ENCODE assay signal across 8 cellular contexts in the genomic region with DNA sequence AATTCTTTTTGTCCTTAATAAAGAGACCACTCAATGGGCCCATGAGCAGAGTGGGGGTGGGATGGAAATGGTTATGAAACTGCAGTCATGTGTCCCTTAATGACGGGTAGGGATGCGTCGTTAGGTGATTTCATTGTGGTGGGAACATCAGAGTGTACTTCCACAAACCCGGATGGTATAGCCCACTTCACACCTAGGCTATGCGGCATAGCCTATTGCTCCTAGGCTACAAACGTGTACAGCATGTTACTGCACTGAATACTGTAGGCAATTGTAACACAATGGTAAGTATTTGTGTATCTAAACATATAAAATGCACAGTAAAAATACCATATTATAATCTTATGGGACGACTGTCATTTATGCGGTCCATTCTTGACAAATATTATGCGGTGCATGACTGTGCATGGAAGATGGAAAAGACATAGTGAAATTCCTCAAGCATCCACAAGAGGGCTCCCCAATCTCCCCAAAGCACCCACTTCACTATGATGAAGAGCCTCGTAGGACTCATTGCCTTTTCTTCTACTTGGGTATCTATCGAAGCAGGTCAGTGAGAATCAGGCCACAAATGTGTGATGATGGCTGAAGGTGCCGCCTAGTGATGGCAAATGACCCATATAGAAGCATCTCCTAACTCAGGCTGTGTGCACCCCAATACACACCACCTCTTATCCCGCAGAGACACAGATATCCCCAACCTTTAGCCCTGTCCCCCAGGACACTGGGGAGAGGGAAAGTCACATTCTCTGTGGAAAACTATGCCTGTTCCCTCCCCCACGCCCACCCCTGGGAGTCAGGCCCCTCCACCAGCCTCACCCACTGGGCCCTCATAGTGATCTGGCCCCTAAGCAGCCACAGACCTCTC. TPM values are rescaled to one million over a fixed set of nuclear protein-coding genes. Genes with fewer than 3 reads are reported as not detected.
A peak's percentile ranks its signal among the peaks of the same experiment; 100 is the strongest.
DNase-seq lines count a peak whose midpoint lies in the region; ATAC-seq, FAIRE-seq and TF ChIP-seq lines count a peak whose summit lies in the region.

No MANE protein-coding gene starts in this region.

- H3K9me3 ChIP-seq in HepG2 (ENCODE audit: low read length) (no peaks in the 10 kb centered on the region), upper lobe of right lung (no peaks in the 10 kb centered on the region)

- H3K4me1 ChIP-seq in KMS-11 (ENCODE audit: low read depth, poor library complexity, severe bottlenecking) (no peaks in the 10 kb centered on the region), HepG2 (ENCODE audit: insufficient read depth, low read length) (no peaks in the 10 kb centered on the region), upper lobe of right lung (no peaks in the 10 kb centered on the region)

- peak; percentile 51; the same call in 1 of the 2 replicates for TF ChIP-seq RAD21 in HepG2 (CRISPR knock-in tag; IDR thresholded peaks at IDR 0.05)

- intact Hi-C loops in HepG2 (cut with micrococcal nuclease; ENCODE audit: unreplicated experiment) (loop anchor here (1.0 kb wide), 3 partner anchors 26 to 242 kb away; no protein-coding TSS in a partner anchor), upper lobe of right lung (cut with DNase I) (no loop called here)

- H3K27me3 ChIP-seq in KMS-11 (ENCODE audit: insufficient read depth, low read depth) (peaks cover 18% of the 10 kb centered on the region), HepG2 (ENCODE audit: control insufficient read depth in 1 of 2, insufficient read depth in 2 of 2, low read length in 2 of 2) (peaks cover 4 to 47% of the 10 kb centered on the region in 2 experiments; a peak in 3 of 5 replicates), upper lobe of right lung (peaks cover 60% of the 10 kb centered on the region)

- FAIRE-seq in HepG2 (lab: Jason Lieb, UNC), result peak; percentile 97

- H4K20me1 ChIP-seq in KMS-11 (ENCODE audit: insufficient read depth), result no peaks in the 10 kb centered on the region
- peaks cover 4% of the 10 kb centered on the region; the same call in 1 of the 2 replicates for H4K20me1 ChIP-seq in HepG2 (ENCODE audit: insufficient read depth, low read length)

- no peak overlapping the region for H3K4me2 ChIP-seq in KMS-11
- no peak overlapping the region for H3K4me2 ChIP-seq in HepG2 (ENCODE audit: low read depth, low read length)

- WGBS in HepG2 (ENCODE audit: low lambda C conversion rate), result 17% methylated on average over 14 of the region's 14 CpGs

- POLR2A ChIA-PET in HepG2 (lab: Yijun Ruan, JAX), result no interaction called here

- TF ChIP-seq POLR2A in HepG2 (IDR thresholded peaks at IDR 0.05; ENCODE audit: insufficient read depth in 1 of 2, low read depth in 2 of 2, low read length in 2 of 2), result no peak

- H3K79me2 ChIP-seq in KMS-11 (ENCODE audit: insufficient read depth, low read depth), result no peaks in the 10 kb centered on the region
- H3K79me2 ChIP-seq in HepG2 (ENCODE audit: insufficient read depth, low read length), result no peaks in the 10 kb centered on the region

- H2AFZ ChIP-seq in KMS-11 (ENCODE audit: low read depth) (no peak overlapping the region), HepG2 (ENCODE audit: low read length) (no peak overlapping the region)

- no peaks in the 10 kb centered on the region for H3K36me3 ChIP-seq in KMS-11 (ENCODE audit: insufficient read depth)
- H3K36me3 ChIP-seq in HepG2 (replicated peaks in 1 of 2; ENCODE audit: control insufficient read depth in 1 of 2, insufficient read depth in 2 of 2, low read length in 2 of 2), result no peaks in the 10 kb centered on the region
- no peaks in the 10 kb centered on the region for H3K36me3 ChIP-seq in upper lobe of right lung

- TF ChIP-seq EP300 in HepG2 (IDR thresholded peaks at IDR 0.05; ENCODE audit: low read depth in 2 of 2, low read length in 2 of 2), result no peak
- no peak for TF ChIP-seq EP300 in HepG2 (CRISPR knock-in tag; IDR thresholded peaks at IDR 0.05; ENCODE audit: borderline replicate concordance)

- ATAC-seq in HepG2 (peak; percentile 86), upper lobe of right lung (peak; percentile 82), HG03108 (IDR thresholded peaks at IDR 0.05; ENCODE audit: unreplicated experiment) (no peak)

- no peak overlapping the region for H3K9ac ChIP-seq in KMS-11
- no peak overlapping the region for H3K9ac ChIP-seq in HepG2 (ENCODE audit: insufficient read depth, low read depth, low read length)

- BruUV-seq in HepG2 (replicated peaks; lab: Mats Ljungman, UMichigan), result no TSS peak

- H3K4me3 ChIP-seq in KMS-11 (IDR thresholded peaks at IDR 0.05; ENCODE audit: insufficient read depth, low read depth, low read length) (no peak overlapping the region), HepG2 (replicated peaks in 1 of 3; ENCODE audit: insufficient read depth in 1 of 3, low read depth in 2 of 3, low read length in 3 of 3) (no peak overlapping the region), upper lobe of right lung (no peak overlapping the region)

- in situ Hi-C loops in T47D (cut with HindIII; ENCODE audit: low pct_unique_long_range_greater_than_20kb, low sequenced_read_pairs), result no loop called here
- in situ Hi-C loops in HepG2 (cut with HindIII; ENCODE audit: extremely low pct_ligation_motif_present, low pct_unique_long_range_greater_than_20kb), result no loop called here

- TF ChIP-seq CTCF in KMS-11 (conservative IDR thresholded peaks at IDR 0.05; ENCODE audit: low read depth, low read length), result peak; percentile 85
- TF ChIP-seq CTCF in HepG2 (CRISPR knock-in tag; IDR thresholded peaks at IDR 0.05), result peak; percentile 76
- TF ChIP-seq CTCF in upper lobe of right lung (IDR thresholded peaks at IDR 0.05), result peak; percentile 76

- peak; percentile 38 to 74 (median 49) for DNase-seq in NCI-H1417 (lab: John Stamatoyannopoulos, UW)
- no peak for DNase-seq in NCI-H1417 treated with DMSO at 0.1 percent for 48 hours (lab: John Stamatoyannopoulos, UW)
- DNase-seq in SHP77 (lab: John Stamatoyannopoulos, UW), result peak; percentile 40
- DNase-seq in T47D (ENCODE audit: low read depth in 1 of 2, low spot score in 1 of 2), result peak; percentile 61 to 72
- peak; percentile 47 for DNase-seq in HepG2 (ENCODE audit: low spot score)
- no peak for DNase-seq in upper lobe of right lung

- H3K27ac ChIP-seq in KMS-11 (no peak overlapping the region), HepG2 (ENCODE audit: extremely low read length, insufficient read depth, low read length) (no peak overlapping the region), upper lobe of right lung (no peak overlapping the region)

- CTCF ChIA-PET in HepG2 (lab: Yijun Ruan, JAX; ENCODE audit: low intra/inter-chr PET ratio, low total read pairs), result interaction anchor here (0.7 to 1.7 kb wide), 5 partner anchors 13 to 242 kb away, joined by 3 to 15 read pairs (median 7); partner anchors contain the start of gene OSBPL7

RNA-seq across cellular contexts. Expression of gene TBX21, which starts 43.5 kb away (rescaled TPM):
- total RNA-seq in HepG2 (2016; rRNA removed; fragmentation: Illumina TruSeq; extraction: Trizol), result not detected in 2 replicates
- not detected in 2 replicates for total RNA-seq in HepG2 (2016; cell fraction: cytosol; rRNA removed; fragmentation: Illumina TruSeq; extraction: Trizol; ENCODE audit: low read depth)
- total RNA-seq in HepG2 (2016; cell fraction: insoluble cytoplasmic fraction; rRNA removed; fragmentation: Illumina TruSeq; extraction: Trizol), result not detected in 2 replicates
- not detected in 2 replicates for total RNA-seq in HepG2 (2016; cell fraction: membrane; rRNA removed; fragmentation: Illumina TruSeq; extraction: Trizol)
- not detected in 2 replicates for total RNA-seq in HepG2 (2016; cell fraction: nucleus; rRNA removed; fragmentation: Illumina TruSeq; extraction: Trizol)
- polyA plus RNA-seq in HepG2 (2011; rRNA removed), result not detected in 2 replicates
- not detected in 2 replicates for polyA plus RNA-seq in HepG2 (2011; cell fraction: cytosol; rRNA removed)
- 0.08 TPM in 1 of 2 replicates, not detected in the other for polyA plus RNA-seq in HepG2 (2011; cell fraction: nucleus; rRNA removed)
- not detected in 2 replicates for polyA plus RNA-seq in HepG2 (2012)
- polyA plus RNA-seq in HepG2 (2016; cell fraction: cytosol; fragmentation: Illumina TruSeq; extraction: Trizol; ENCODE audit: low read depth), result not detected in 2 replicates
- not detected in 2 replicates for polyA plus RNA-seq in HepG2 (2016; cell fraction: insoluble cytoplasmic fraction; fragmentation: Illumina TruSeq; extraction: Trizol; ENCODE audit: low read depth)
- polyA plus RNA-seq in HepG2 (2016; cell fraction: membrane; fragmentation: Illumina TruSeq; extraction: Trizol; ENCODE audit: low read depth), result not detected in 2 replicates
- not detected in 2 replicates for polyA plus RNA-seq in HepG2 (2016; cell fraction: nucleus; fragmentation: Illumina TruSeq; extraction: Trizol; ENCODE audit: insufficient read depth, low read depth)
- not detected in 2 replicates for polyA minus RNA-seq in HepG2 (2011; rRNA and poly(A)+ RNA removed; ENCODE audit: low replicate concordance)
- not detected in 2 replicates for polyA minus RNA-seq in HepG2 (2011; cell fraction: cytosol; rRNA and poly(A)+ RNA removed)
- not detected in 2 replicates for polyA minus RNA-seq in HepG2 (2011; cell fraction: nucleus; rRNA and poly(A)+ RNA removed)
- total RNA-seq in upper lobe of right lung, result 3.9 TPM

RNA-seq across cellular contexts. Expression of gene OSBPL7, which starts 45.0 kb away (rescaled TPM):
- total RNA-seq in HepG2 (2016; rRNA removed; fragmentation: Illumina TruSeq; extraction: Trizol) (1.0 and 4.7 TPM in 2 replicates), upper lobe of right lung (14.4 TPM)
- total RNA-seq in HepG2 (2016; cell fraction: cytosol; rRNA removed; fragmentation: Illumina TruSeq; extraction: Trizol; ENCODE audit: low read depth), result 4.5 and 4.7 TPM in 2 replicates
- total RNA-seq in HepG2 (2016; cell fraction: insoluble cytoplasmic fraction; rRNA removed; fragmentation: Illumina TruSeq; extraction: Trizol), result 1.3 and 5.6 TPM in 2 replicates
- 1.4 and 1.5 TPM in 2 replicates for total RNA-seq in HepG2 (2016; cell fraction: membrane; rRNA removed; fragmentation: Illumina TruSeq; extraction: Trizol)
- 6.6 and 9.7 TPM in 2 replicates for total RNA-seq in HepG2 (2016; cell fraction: nucleus; rRNA removed; fragmentation: Illumina TruSeq; extraction: Trizol)
- 6.6 and 8.3 TPM in 2 replicates for polyA plus RNA-seq in HepG2 (2011; rRNA removed)
- polyA plus RNA-seq in HepG2 (2011; cell fraction: cytosol; rRNA removed), result 0.99 and 1.7 TPM in 2 replicates
- polyA plus RNA-seq in HepG2 (2011; cell fraction: nucleus; rRNA removed), result 86.7 and 120 TPM in 2 replicates
- polyA plus RNA-seq in HepG2 (2012), result 4.1 and 5.4 TPM in 2 replicates
- polyA plus RNA-seq in HepG2 (2016; cell fraction: cytosol; fragmentation: Illumina TruSeq; extraction: Trizol; ENCODE audit: low read depth), result 0.20 and 0.32 TPM in 2 replicates
- polyA plus RNA-seq in HepG2 (2016; cell fraction: insoluble cytoplasmic fraction; fragmentation: Illumina TruSeq; extraction: Trizol; ENCODE audit: low read depth), result 0.56 and 1.2 TPM in 2 replicates
- polyA plus RNA-seq in HepG2 (2016; cell fraction: membrane; fragmentation: Illumina TruSeq; extraction: Trizol; ENCODE audit: low read depth), result 0.27 and 0.42 TPM in 2 replicates
- polyA plus RNA-seq in HepG2 (2016; cell fraction: nucleus; fragmentation: Illumina TruSeq; extraction: Trizol; ENCODE audit: insufficient read depth, low read depth), result 20.6 and 21.2 TPM in 2 replicates
- 7.4 and 11.6 TPM in 2 replicates for polyA minus RNA-seq in HepG2 (2011; rRNA and poly(A)+ RNA removed; ENCODE audit: low replicate concordance)
- polyA minus RNA-seq in HepG2 (2011; cell fraction: cytosol; rRNA and poly(A)+ RNA removed), result 1.6 TPM in 2 replicates
- 16.1 and 23.1 TPM in 2 replicates for polyA minus RNA-seq in HepG2 (2011; cell fraction: nucleus; rRNA and poly(A)+ RNA removed)

RNA-seq across cellular contexts. Expression of gene MRPL10, which starts 54.8 kb away (rescaled TPM):
- total RNA-seq in HepG2 (2016; rRNA removed; fragmentation: Illumina TruSeq; extraction: Trizol), result 56.7 and 59.7 TPM in 2 replicates
- total RNA-seq in HepG2 (2016; cell fraction: cytosol; rRNA removed; fragmentation: Illumina TruSeq; extraction: Trizol; ENCODE audit: low read depth), result 23.2 and 23.8 TPM in 2 replicates
- total RNA-seq in HepG2 (2016; cell fraction: insoluble cytoplasmic fraction; rRNA removed; fragmentation: Illumina TruSeq; extraction: Trizol), result 54.4 and 59.8 TPM in 2 replicates
- total RNA-seq in HepG2 (2016; cell fraction: membrane; rRNA removed; fragmentation: Illumina TruSeq; extraction: Trizol), result 57.6 and 61.5 TPM in 2 replicates
- 27.0 and 27.8 TPM in 2 replicates for total RNA-seq in HepG2 (2016; cell fraction: nucleus; rRNA removed; fragmentation: Illumina TruSeq; extraction: Trizol)
- 149 and 157 TPM in 2 replicates for polyA plus RNA-seq in HepG2 (2011; rRNA removed)
- polyA plus RNA-seq in HepG2 (2011; cell fraction: cytosol; rRNA removed), result 163 and 193 TPM in 2 replicates
- polyA plus RNA-seq in HepG2 (2011; cell fraction: nucleus; rRNA removed), result 84.2 and 97.9 TPM in 2 replicates
- polyA plus RNA-seq in HepG2 (2012), result 98.1 and 124 TPM in 2 replicates
- 32.0 and 36.2 TPM in 2 replicates for polyA plus RNA-seq in HepG2 (2016; cell fraction: cytosol; fragmentation: Illumina TruSeq; extraction: Trizol; ENCODE audit: low read depth)
- polyA plus RNA-seq in HepG2 (2016; cell fraction: insoluble cytoplasmic fraction; fragmentation: Illumina TruSeq; extraction: Trizol; ENCODE audit: low read depth), result 90.1 and 104 TPM in 2 replicates
- polyA plus RNA-seq in HepG2 (2016; cell fraction: membrane; fragmentation: Illumina TruSeq; extraction: Trizol; ENCODE audit: low read depth), result 63.3 and 69.4 TPM in 2 replicates
- polyA plus RNA-seq in HepG2 (2016; cell fraction: nucleus; fragmentation: Illumina TruSeq; extraction: Trizol; ENCODE audit: insufficient read depth, low read depth), result 52.7 and 55.5 TPM in 2 replicates
- 135 and 309 TPM in 2 replicates for polyA minus RNA-seq in HepG2 (2011; rRNA and poly(A)+ RNA removed; ENCODE audit: low replicate concordance)
- 101 and 106 TPM in 2 replicates for polyA minus RNA-seq in HepG2 (2011; cell fraction: cytosol; rRNA and poly(A)+ RNA removed)
- polyA minus RNA-seq in HepG2 (2011; cell fraction: nucleus; rRNA and poly(A)+ RNA removed), result 28.0 and 36.1 TPM in 2 replicates
- total RNA-seq in upper lobe of right lung, result 29.2 TPM

RNA-seq across cellular contexts. Expression of gene LRRC46, which starts 54.9 kb away (rescaled TPM):
- total RNA-seq in HepG2 (2016; rRNA removed; fragmentation: Illumina TruSeq; extraction: Trizol) (0.09 and 0.13 TPM in 2 replicates), upper lobe of right lung (1.1 TPM)
- 0.26 TPM in 1 of 2 replicates, not detected in the other for total RNA-seq in HepG2 (2016; cell fraction: cytosol; rRNA removed; fragmentation: Illumina TruSeq; extraction: Trizol; ENCODE audit: low read depth)
- 0.15 and 0.22 TPM in 2 replicates for total RNA-seq in HepG2 (2016; cell fraction: insoluble cytoplasmic fraction; rRNA removed; fragmentation: Illumina TruSeq; extraction: Trizol)
- total RNA-seq in HepG2 (2016; cell fraction: membrane; rRNA removed; fragmentation: Illumina TruSeq; extraction: Trizol), result 0.14 TPM in 1 of 2 replicates, not detected in the other
- 0.43 TPM in 1 of 2 replicates, not detected in the other for total RNA-seq in HepG2 (2016; cell fraction: nucleus; rRNA removed; fragmentation: Illumina TruSeq; extraction: Trizol)
- 0.09 and 0.16 TPM in 2 replicates for polyA plus RNA-seq in HepG2 (2011; rRNA removed)
- 0.15 and 0.18 TPM in 2 replicates for polyA plus RNA-seq in HepG2 (2011; cell fraction: cytosol; rRNA removed)
- polyA plus RNA-seq in HepG2 (2011; cell fraction: nucleus; rRNA removed), result 0.19 and 0.42 TPM in 2 replicates
- 0.70 and 0.75 TPM in 2 replicates for polyA plus RNA-seq in HepG2 (2012)
- 0.11 and 0.22 TPM in 2 replicates for polyA plus RNA-seq in HepG2 (2016; cell fraction: cytosol; fragmentation: Illumina TruSeq; extraction: Trizol; ENCODE audit: low read depth)
- polyA plus RNA-seq in HepG2 (2016; cell fraction: insoluble cytoplasmic fraction; fragmentation: Illumina TruSeq; extraction: Trizol; ENCODE audit: low read depth), result 0.35 and 0.46 TPM in 2 replicates
- polyA plus RNA-seq in HepG2 (2016; cell fraction: membrane; fragmentation: Illumina TruSeq; extraction: Trizol; ENCODE audit: low read depth), result 0.23 TPM in 2 replicates
- 0.43 and 0.74 TPM in 2 replicates for polyA plus RNA-seq in HepG2 (2016; cell fraction: nucleus; fragmentation: Illumina TruSeq; extraction: Trizol; ENCODE audit: insufficient read depth, low read depth)
- polyA minus RNA-seq in HepG2 (2011; rRNA and poly(A)+ RNA removed; ENCODE audit: low replicate concordance), result 0.46 and 1.2 TPM in 2 replicates
- 0.44 and 0.59 TPM in 2 replicates for polyA minus RNA-seq in HepG2 (2011; cell fraction: cytosol; rRNA and poly(A)+ RNA removed)
- 0.62 TPM in 1 of 2 replicates, not detected in the other for polyA minus RNA-seq in HepG2 (2011; cell fraction: nucleus; rRNA and poly(A)+ RNA removed)

Comparison
In these comparisons a context has a peak if more than half of its experiments do, and no peak if none do; other contexts are left out.
1. DNase-seq: peak in NCI-H1417 (3 of 3), SHP77 (2 of 2), T47D (2 of 2) and HepG2 (single experiment); none in NCI-H1417 treated with DMSO at 0.1 percent for 48 hours (single experiment) and upper lobe of right lung (single experiment).
2. Peak in every context shown above with its lines, with median percentiles within 50 percentile points of each other: CTCF ChIP-seq.